ENCODE assay signal across 10 cellular contexts in the genomic region with DNA sequence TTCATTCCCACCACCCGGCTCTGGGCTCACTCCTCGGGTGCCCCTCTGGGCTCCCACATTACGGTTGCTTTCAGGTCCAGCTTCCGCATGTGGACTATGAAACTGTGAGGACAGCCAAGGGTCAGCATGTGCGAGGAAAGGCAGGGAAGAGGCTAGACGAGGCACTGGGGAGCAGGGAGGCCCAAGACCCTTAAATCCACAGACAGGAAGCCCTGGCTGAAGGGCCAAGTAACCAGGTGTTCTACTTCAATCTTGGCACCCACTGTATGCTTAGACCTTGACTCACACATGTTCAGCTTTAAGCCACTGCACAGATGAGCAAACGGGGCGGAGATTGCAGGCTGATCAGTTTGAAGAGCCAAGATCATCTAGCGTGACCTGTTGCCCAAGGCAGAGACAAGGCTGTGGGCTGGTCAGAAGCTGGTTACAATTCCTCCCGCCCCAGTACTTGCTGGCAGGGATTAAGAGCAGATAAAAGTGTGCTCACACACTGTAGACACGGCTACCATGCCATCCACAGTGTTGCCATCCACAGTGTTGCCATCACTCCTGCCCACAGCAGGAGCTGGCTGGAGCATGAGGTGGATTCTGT. TPM values are rescaled to one million over a fixed set of nuclear protein-coding genes. Genes with fewer than 3 reads are reported as not detected.
A peak's percentile ranks its signal among the peaks of the same experiment; 100 is the strongest.
DNase-seq lines count a peak whose midpoint lies in the region; ATAC-seq, FAIRE-seq and TF ChIP-seq lines count a peak whose summit lies in the region.
"Had no signal": no experiment of that assay in that cellular context is flagged by ENCODE, and none has a peak within 500 bp of the region (broad histone marks: within the 10 kb centered on the region; RNA-seq: fewer than 3 reads in every experiment).

A gene (plus strand): TSS at position 393 of the 592 bp plus-strand sequence. CDS start 184 bp downstream, at position 577.

- TF ChIP-seq CTCF in epithelial cell of esophagus (IDR thresholded peaks at IDR 0.05; ENCODE audit: insufficient read depth, low read depth, low read length, missing control alignments), result no peak

- FAIRE-seq in urothelium cell line (lab: Jason Lieb, UNC), result no peak
- FAIRE-seq: endometrium had no signal

- peak within 1 kb of the TSS in 5 of 11 experiments; percentile 0 to 50 (median 21); a peak in 6 of 22 replicates for H3K9ac ChIP-seq in BLaER1 treated with 17β-estradiol and CSF1 and Interleukin-3, amounts not matched to agents 10 nM and 100 nM

- no peak within 1 kb of the TSS for H3K4me3 ChIP-seq in BLaER1 treated with 17β-estradiol and CSF1 and Interleukin-3, amounts not matched to agents 10 nM and 100 nM
- no peak within 1 kb of the TSS for H3K4me3 ChIP-seq in epithelial cell of esophagus (ENCODE audit: low read length)

- ATAC-seq in HG03139 (IDR thresholded peaks at IDR 0.05; ENCODE audit: unreplicated experiment), result no peak

- DNase-seq in NCI-H524 treated with DMSO at 0.1 percent for 48 hours (lab: John Stamatoyannopoulos, UW) (peak; percentile 27), epithelial cell of esophagus (ENCODE audit: low read depth) (peak; percentile 84), mucosa of gallbladder (ENCODE audit: low spot score) (peak; percentile 46), NCI-H2029 treated with DMSO at 0.1 percent for 48 hours (lab: John Stamatoyannopoulos, UW) (no peak), urothelium cell line (ENCODE audit: low spot score) (no peak)
- no peak for DNase-seq in effector CD8-positive, alpha-beta T cell (lab: John Stamatoyannopoulos, UW)
- DNase-seq: NCI-H526 had no signal

- H3K27ac ChIP-seq in BLaER1 treated with 17β-estradiol and CSF1 and Interleukin-3, amounts not matched to agents 10 nM and 100 nM, result peak within 1 kb of the TSS in 4 of 11 experiments; percentile 38 to 58 (median 48); a peak in 6 of 22 replicates

- H3K4me2 ChIP-seq in BLaER1 treated with 17β-estradiol and CSF1 and Interleukin-3, amounts not matched to agents 10 nM and 100 nM, result peak within 1 kb of the TSS in 10 of 11 experiments; percentile 22 to 72 (median 51); a peak in 18 of 22 replicates

- no peaks in the 10 kb centered on the region for H3K27me3 ChIP-seq in BLaER1 treated with 17β-estradiol and CSF1 and Interleukin-3, amounts not matched to agents 10 nM and 100 nM

- H4K20me1 ChIP-seq in BLaER1 treated with 17β-estradiol and CSF1 and Interleukin-3, amounts not matched to agents 10 nM and 100 nM, result no peaks in the 10 kb centered on the region

- peaks cover 0 to 22% (median 13%) of the 10 kb centered on the region in 10 experiments; a peak in 16 of 20 replicates for H3K4me1 ChIP-seq in BLaER1 treated with 17β-estradiol and CSF1 and Interleukin-3, amounts not matched to agents 10 nM and 100 nM

- H3K36me3 ChIP-seq in BLaER1 treated with 17β-estradiol and CSF1 and Interleukin-3, amounts not matched to agents 10 nM and 100 nM, result no peaks in the 10 kb centered on the region

- no peaks in the 10 kb centered on the region for H3K9me3 ChIP-seq in BLaER1 treated with 17β-estradiol and CSF1 and Interleukin-3, amounts not matched to agents 10 nM and 100 nM (replicated peaks in 1 of 11)

RNA-seq across cellular contexts. Expression of the gene that starts here (rescaled TPM):
- 19.4 TPM for total RNA-seq in mucosa of gallbladder

Comparison
In these comparisons a context has a peak if more than half of its experiments do, and no peak if none do; other contexts are left out.
1. DNase-seq: peak in NCI-H524 treated with DMSO at 0.1 percent for 48 hours (single experiment), epithelial cell of esophagus (single experiment) and mucosa of gallbladder (single experiment); none in NCI-H2029 treated with DMSO at 0.1 percent for 48 hours (single experiment), effector CD8-positive, alpha-beta T cell (single experiment) and urothelium cell line (single experiment).